In the genomic region with DNA sequence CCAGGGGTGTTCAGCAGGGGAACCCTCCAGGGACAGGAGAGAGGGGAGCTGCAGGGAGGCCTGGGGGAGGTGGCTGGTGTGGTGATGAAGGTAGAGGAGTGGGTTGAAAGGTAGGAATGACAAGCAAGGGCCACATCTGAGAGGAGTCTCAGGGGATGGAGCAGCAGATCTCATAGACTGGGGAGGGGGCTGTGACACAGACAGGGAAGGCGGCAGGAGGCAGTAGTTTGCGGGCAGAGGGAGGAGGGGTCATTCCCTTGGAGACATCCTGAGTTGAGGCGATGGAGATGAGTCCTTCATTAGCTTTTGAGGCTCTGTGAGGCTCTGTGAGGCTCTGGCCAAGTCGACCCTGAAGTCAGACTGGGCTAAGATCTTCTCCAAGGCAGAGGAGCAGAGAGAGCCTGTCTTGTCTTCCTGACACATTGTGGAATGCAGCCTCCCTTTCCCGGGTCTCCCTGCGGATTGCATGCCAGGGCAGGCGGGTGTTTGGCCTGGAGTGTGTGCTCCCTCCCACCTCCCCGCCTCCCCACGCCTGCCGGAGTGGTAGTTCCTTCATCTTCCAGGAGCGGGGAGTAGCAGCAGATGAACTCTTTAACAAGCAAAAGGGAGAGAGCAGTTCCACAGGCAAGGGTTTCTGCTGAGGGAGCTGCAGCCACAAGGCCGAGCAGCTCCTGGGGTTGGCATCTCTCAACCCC, we compare ENCODE assay signal across 14 cellular contexts. TPM values are rescaled to one million over a fixed set of nuclear protein-coding genes. Genes with fewer than 3 reads are reported as not detected.
DNase-seq lines count a peak whose midpoint lies in the region; ATAC-seq and TF ChIP-seq lines count a peak whose summit lies in the region.
"Had no signal": no experiment of that assay in that cellular context is flagged by ENCODE, and none has a peak within 500 bp of the region (broad histone marks: within the 10 kb centered on the region; RNA-seq: fewer than 3 reads in every experiment).

No MANE protein-coding gene starts in this region.

- POLR2A ChIA-PET in Panc1 (lab: Charles Lee): interaction anchor here (0.5 kb wide), 1 partner anchor 552 kb away, joined by 3 read pairs; no protein-coding TSS in a partner anchor

- H2AFZ ChIP-seq in fibroblast of lung (ENCODE audit: low read length): peak overlapping the region; percentile 69

- no TSS peak for BruUV-seq in Panc1 (replicated peaks; lab: Mats Ljungman, UMichigan)

- no peak overlapping the region for H3K4me3 Mint-ChIP-seq in activated CD4-positive, alpha-beta T cell treated with anti-CD3 and anti-CD28 coated beads, Interleukin-2, amount 10 ng/mL, durations not matched to agents 24 days and 14 days
- no peak overlapping the region for H3K4me3 Mint-ChIP-seq in activated naive CD8-positive, alpha-beta T cell treated with anti-CD3 and anti-CD28 coated beads, Interleukin-2, amount 50 U/mL, for 24 hours
- H3K4me3 Mint-ChIP-seq in activated naive CD4-positive, alpha-beta T cell treated with anti-CD3 and anti-CD28 coated beads, Interleukin-2, amount 10 ng/mL, durations not matched to agents 7 days and 5 days: no peak overlapping the region
- H3K4me3 Mint-ChIP-seq: natural killer cell had no signal

- H3K27ac ChIP-seq in Panc1 (ENCODE audit: low read length) (peak overlapping the region; percentile 88), fibroblast of lung (ENCODE audit: insufficient read depth, low read length) (peak overlapping the region; percentile 8)

- no peaks in the 10 kb centered on the region for H3K79me2 ChIP-seq in fibroblast of lung (ENCODE audit: control insufficient read depth, insufficient read depth, low read length)

- CTCF ChIA-PET in Panc1 (lab: Charles Lee): interaction anchor here (0.7 to 1.5 kb wide), 3 partner anchors 10 to 113 kb away, joined by 3 to 5 read pairs (median 4); no protein-coding TSS in a partner anchor
- CTCF ChIA-PET in activated naive CD4-positive, alpha-beta T cell treated with anti-CD3 and anti-CD28 coated beads, Interleukin-2, amount 10 ng/mL, durations not matched to agents 7 days and 5 days (lab: Charles Lee): interaction anchor here (1.6 kb wide), 1 partner anchor 51 kb away, joined by 3 read pairs; no protein-coding TSS in a partner anchor

- H3K4me3 ChIP-seq in Panc1 (ENCODE audit: low read depth in 2 of 2, low read length in 2 of 2) (no peak overlapping the region), fibroblast of lung (replicated peaks in 1 of 4; ENCODE audit: control extremely low read depth in 1 of 4, insufficient read depth in 1 of 4, low read depth in 3 of 4, low read length in 4 of 4) (no peak overlapping the region)
- H3K4me3 ChIP-seq: adrenal gland had no signal

- no peak overlapping the region for H3K9ac ChIP-seq in fibroblast of lung (ENCODE audit: insufficient read depth, low read length)

- H3K4me1 Mint-ChIP-seq in activated CD4-positive, alpha-beta T cell treated with anti-CD3 and anti-CD28 coated beads, Interleukin-2, amount 10 ng/mL, durations not matched to agents 24 days and 14 days: peaks cover 15% of the 10 kb centered on the region
- peaks cover 16% of the 10 kb centered on the region for H3K4me1 Mint-ChIP-seq in activated naive CD8-positive, alpha-beta T cell treated with anti-CD3 and anti-CD28 coated beads, Interleukin-2, amount 50 U/mL, for 24 hours
- peaks cover 15% of the 10 kb centered on the region for H3K4me1 Mint-ChIP-seq in activated naive CD4-positive, alpha-beta T cell treated with anti-CD3 and anti-CD28 coated beads, Interleukin-2, amount 10 ng/mL, durations not matched to agents 7 days and 5 days

- no peaks in the 10 kb centered on the region for H4K20me1 ChIP-seq in fibroblast of lung (ENCODE audit: control insufficient read depth, extremely low read depth, insufficient read depth, low read length)

- DNase-seq in DMS 273 treated with DMSO at 0.1 percent for 48 hours (lab: John Stamatoyannopoulos, UW): peak; percentile 34
- no peak for DNase-seq in Panc1 (ENCODE audit: low read depth, low spot score)
- peak; percentile 24 to 55 for DNase-seq in fibroblast of lung (ENCODE audit: low read depth in 2 of 2)
- no peak for DNase-seq in omental fat pad (ENCODE audit: low spot score)
- DNase-seq in activated CD4-positive, alpha-beta T cell treated with anti-CD3 and anti-CD28 coated beads, Interleukin-2, amount 10 ng/mL, durations not matched to agents 24 days and 14 days: no peak
- DNase-seq in activated naive CD8-positive, alpha-beta T cell treated with anti-CD3 and anti-CD28 coated beads, Interleukin-2, amount 50 U/mL, for 24 hours: no peak
- DNase-seq in activated naive CD4-positive, alpha-beta T cell treated with anti-CD3 and anti-CD28 coated beads, Interleukin-2, amount 10 ng/mL, durations not matched to agents 7 days and 5 days: no peak
- DNase-seq: natural killer cell; NCI-H1092 treated with DMSO at 0.1 percent for 48 hours; stimulated activated CD8-positive, alpha-beta memory T cell treated with anti-CD3 and anti-CD28 coated beads, Interleukin-4, amount 100 ng/mL, for 48 hours; T-helper 2 cell had no signal

- H3K36me3 Mint-ChIP-seq in activated CD4-positive, alpha-beta T cell treated with anti-CD3 and anti-CD28 coated beads, Interleukin-2, amount 10 ng/mL, durations not matched to agents 24 days and 14 days (ENCODE audit: low read depth): no peaks in the 10 kb centered on the region
- H3K36me3 Mint-ChIP-seq in activated naive CD8-positive, alpha-beta T cell treated with anti-CD3 and anti-CD28 coated beads, Interleukin-2, amount 50 U/mL, for 24 hours (ENCODE audit: low read depth): no peaks in the 10 kb centered on the region
- no peaks in the 10 kb centered on the region for H3K36me3 Mint-ChIP-seq in activated naive CD4-positive, alpha-beta T cell treated with anti-CD3 and anti-CD28 coated beads, Interleukin-2, amount 10 ng/mL, durations not matched to agents 7 days and 5 days

- intact Hi-C loops in Panc1 (cut with micrococcal nuclease; ENCODE audit: unreplicated experiment): no loop called here
- intact Hi-C loops in activated CD4-positive, alpha-beta T cell treated with anti-CD3 and anti-CD28 coated beads, Interleukin-2, amount 10 ng/mL, durations not matched to agents 24 days and 14 days (cut with micrococcal nuclease): no loop called here

- ATAC-seq in Panc1: peak; percentile 37
- ATAC-seq in omental fat pad (ENCODE audit: low FRiP score): peak; percentile 61
- ATAC-seq in activated naive CD8-positive, alpha-beta T cell treated with anti-CD3 and anti-CD28 coated beads, Interleukin-2, amount 50 U/mL, for 24 hours: no peak
- ATAC-seq in HG02642 (IDR thresholded peaks at IDR 0.05; ENCODE audit: poor library complexity, unreplicated experiment): no peak
- ATAC-seq: natural killer cell had no signal

- peaks cover 4% of the 10 kb centered on the region for H3K9me3 Mint-ChIP-seq in activated CD4-positive, alpha-beta T cell treated with anti-CD3 and anti-CD28 coated beads, Interleukin-2, amount 10 ng/mL, durations not matched to agents 24 days and 14 days
- H3K9me3 Mint-ChIP-seq in activated naive CD8-positive, alpha-beta T cell treated with anti-CD3 and anti-CD28 coated beads, Interleukin-2, amount 50 U/mL, for 24 hours: peaks cover 6% of the 10 kb centered on the region
- H3K9me3 Mint-ChIP-seq in activated naive CD4-positive, alpha-beta T cell treated with anti-CD3 and anti-CD28 coated beads, Interleukin-2, amount 10 ng/mL, durations not matched to agents 7 days and 5 days: no peaks in the 10 kb centered on the region

- H3K36me3 ChIP-seq in Panc1 (ENCODE audit: control insufficient read depth, insufficient read depth, low read length): no peaks in the 10 kb centered on the region
- H3K36me3 ChIP-seq in fibroblast of lung (ENCODE audit: control insufficient read depth, insufficient read depth, low read length): no peaks in the 10 kb centered on the region
- H3K36me3 ChIP-seq: adrenal gland had no signal

- H3K27ac Mint-ChIP-seq in activated CD4-positive, alpha-beta T cell treated with anti-CD3 and anti-CD28 coated beads, Interleukin-2, amount 10 ng/mL, durations not matched to agents 24 days and 14 days: no peak overlapping the region
- no peak overlapping the region for H3K27ac Mint-ChIP-seq in activated naive CD8-positive, alpha-beta T cell treated with anti-CD3 and anti-CD28 coated beads, Interleukin-2, amount 50 U/mL, for 24 hours
- no peak overlapping the region for H3K27ac Mint-ChIP-seq in activated naive CD4-positive, alpha-beta T cell treated with anti-CD3 and anti-CD28 coated beads, Interleukin-2, amount 10 ng/mL, durations not matched to agents 7 days and 5 days
- H3K27ac Mint-ChIP-seq: natural killer cell had no signal

- TF ChIP-seq CTCF in Panc1 (IDR thresholded peaks at IDR 0.05): no peak
- no peak for TF ChIP-seq CTCF in fibroblast of lung (conservative IDR thresholded peaks at IDR 0.05 in 1 of 2, IDR thresholded peaks at IDR 0.05 in 1 of 2; ENCODE audit: low read depth in 1 of 2, low read length in 2 of 2)
- no peak for TF ChIP-seq CTCF in omental fat pad (IDR thresholded peaks at IDR 0.05)

- peaks cover 10% of the 10 kb centered on the region for H3K27me3 Mint-ChIP-seq in activated CD4-positive, alpha-beta T cell treated with anti-CD3 and anti-CD28 coated beads, Interleukin-2, amount 10 ng/mL, durations not matched to agents 24 days and 14 days
- H3K27me3 Mint-ChIP-seq in activated naive CD8-positive, alpha-beta T cell treated with anti-CD3 and anti-CD28 coated beads, Interleukin-2, amount 50 U/mL, for 24 hours: peaks cover 2% of the 10 kb centered on the region
- peaks cover 50% of the 10 kb centered on the region for H3K27me3 Mint-ChIP-seq in activated naive CD4-positive, alpha-beta T cell treated with anti-CD3 and anti-CD28 coated beads, Interleukin-2, amount 10 ng/mL, durations not matched to agents 7 days and 5 days

- no peak overlapping the region for H3K4me2 ChIP-seq in fibroblast of lung (ENCODE audit: extremely low read depth, insufficient read depth, low read length)

- H3K27me3 ChIP-seq in Panc1 (ENCODE audit: control insufficient read depth, insufficient read depth, low read length) (no peaks in the 10 kb centered on the region), fibroblast of lung (ENCODE audit: control insufficient read depth, insufficient read depth, low read length) (no peaks in the 10 kb centered on the region)
- H3K27me3 ChIP-seq: adrenal gland had no signal

- H3K4me1 ChIP-seq in Panc1 (ENCODE audit: control insufficient read depth, insufficient read depth, low read length) (peaks cover 53% of the 10 kb centered on the region), fibroblast of lung (ENCODE audit: control insufficient read depth, extremely low read depth, insufficient read depth, low read length) (peaks cover 29% of the 10 kb centered on the region)

- peaks cover 5% of the 10 kb centered on the region; the same call in 1 of the 2 replicates for H3K9me3 ChIP-seq in Panc1 (ENCODE audit: control insufficient read depth, insufficient read depth, low read depth, low read length)
- no peaks in the 10 kb centered on the region for H3K9me3 ChIP-seq in fibroblast of lung (ENCODE audit: control insufficient read depth, insufficient read depth, low read depth, low read length)
- H3K9me3 ChIP-seq: adrenal gland had no signal

- in situ Hi-C loops in Panc1 (cut with HindIII; ENCODE audit: low pct_unique_long_range_greater_than_20kb, low sequenced_read_pairs): no loop called here

RNA-seq across cellular contexts. Expression of a gene that starts 34.3 kb away (rescaled TPM):
- total RNA-seq in Panc1 (2021; ENCODE audit: unreplicated experiment): not detected
- polyA plus RNA-seq in Panc1 (2012; ENCODE audit: insufficient read length): not detected
- not detected in 2 replicates for total RNA-seq in fibroblast of lung
- not detected in 2 replicates for polyA plus RNA-seq in fibroblast of lung
- not detected in 2 replicates for polyA plus RNA-seq in fibroblast of lung (2012)
- polyA minus RNA-seq in fibroblast of lung (ENCODE audit: low replicate concordance): not detected in 2 replicates
- total RNA-seq in omental fat pad: not detected
- not detected in 2 replicates for total RNA-seq in activated CD4-positive, alpha-beta T cell treated with anti-CD3 and anti-CD28 coated beads, Interleukin-2, amount 10 ng/mL, durations not matched to agents 24 days and 14 days
- total RNA-seq: activated CD8-positive, alpha-beta memory T cell treated with anti-CD3 and anti-CD28 coated beads for 36 hours; adrenal gland; natural killer cell had no signal
- polyA plus RNA-seq: adrenal gland had no signal

RNA-seq across cellular contexts. Expression of a gene that starts 49.2 kb away (rescaled TPM):
- total RNA-seq in Panc1 (2021; ENCODE audit: unreplicated experiment) (89.8 TPM), fibroblast of lung (51.9 and 61.9 TPM in 2 replicates), omental fat pad (10 to 100 TPM; 25.8 to 75.0 (median 40.4) TPM)
- polyA plus RNA-seq in Panc1 (2012; ENCODE audit: insufficient read length): 75.3 TPM
- 23.6 and 25.7 TPM in 2 replicates for polyA plus RNA-seq in fibroblast of lung
- 30.3 and 32.5 TPM in 2 replicates for polyA plus RNA-seq in fibroblast of lung (2012)
- 61.3 and 93.7 TPM in 2 replicates for polyA minus RNA-seq in fibroblast of lung (ENCODE audit: low replicate concordance)
- 64.3 and 66.4 TPM in 2 replicates for total RNA-seq in activated CD4-positive, alpha-beta T cell treated with anti-CD3 and anti-CD28 coated beads, Interleukin-2, amount 10 ng/mL, durations not matched to agents 24 days and 14 days

Comparison
In these comparisons a context has a peak if more than half of its experiments do, and no peak if none do; other contexts are left out.
1. DNase-seq: peak in DMS 273 treated with DMSO at 0.1 percent for 48 hours (single experiment) and fibroblast of lung (2 of 2); none in Panc1 (single experiment), omental fat pad (single experiment), activated CD4-positive, alpha-beta T cell treated with anti-CD3 and anti-CD28 coated beads, Interleukin-2, amount 10 ng/mL, durations not matched to agents 24 days and 14 days (single experiment), activated naive CD8-positive, alpha-beta T cell treated with anti-CD3 and anti-CD28 coated beads, Interleukin-2, amount 50 U/mL, for 24 hours (single experiment) and activated naive CD4-positive, alpha-beta T cell treated with anti-CD3 and anti-CD28 coated beads, Interleukin-2, amount 10 ng/mL, durations not matched to agents 7 days and 5 days (single experiment).
2. ATAC-seq: peak in Panc1 (single experiment) and omental fat pad (single experiment); none in activated naive CD8-positive, alpha-beta T cell treated with anti-CD3 and anti-CD28 coated beads, Interleukin-2, amount 50 U/mL, for 24 hours (single experiment) and HG02642 (single experiment).